10 cellular contexts compared by ENCODE assay signal in genomic region chr13:45219938-45220375, GRCh38. TPM values are rescaled to one million over a fixed set of nuclear protein-coding genes. Genes with fewer than 3 reads are reported as not detected.
A peak's percentile ranks its signal among the peaks of the same experiment; 100 is the strongest.
DNase-seq lines count a peak whose midpoint lies in the region; ATAC-seq and TF ChIP-seq lines count a peak whose summit lies in the region.
"Had no signal": no experiment of that assay in that cellular context is flagged by ENCODE, and none has a peak within 500 bp of the region (broad histone marks: within the 10 kb centered on the region; RNA-seq: fewer than 3 reads in every experiment).

No MANE protein-coding gene starts in this region.

- H3K27ac Mint-ChIP-seq in naive thymus-derived CD4-positive, alpha-beta T cell, result no peak overlapping the region

- TF ChIP-seq CTCF in choroid plexus epithelial cell (conservative IDR thresholded peaks at IDR 0.05; ENCODE audit: low read depth, low read length), result no peak

- H3K36me3 ChIP-seq in naive thymus-derived CD4-positive, alpha-beta T cell (ENCODE audit: control insufficient read depth in 2 of 3, insufficient read depth in 3 of 3, low read length in 3 of 3), result no peaks in the 10 kb centered on the region
- H3K36me3 ChIP-seq: neutrophil had no signal

- ATAC-seq in naive thymus-derived CD4-positive, alpha-beta T cell, result no peak
- no peak for ATAC-seq in HG03159 (IDR thresholded peaks at IDR 0.05; ENCODE audit: unreplicated experiment)

- H3K27me3 Mint-ChIP-seq in naive thymus-derived CD4-positive, alpha-beta T cell, result no peaks in the 10 kb centered on the region

- H3K4me3 Mint-ChIP-seq in naive thymus-derived CD4-positive, alpha-beta T cell, result no peak overlapping the region

- no peaks in the 10 kb centered on the region for H3K27me3 ChIP-seq in naive thymus-derived CD4-positive, alpha-beta T cell (ENCODE audit: control insufficient read depth in 2 of 2, insufficient read depth in 2 of 2, low read length in 2 of 2)
- H3K27me3 ChIP-seq: neutrophil had no signal

- peaks cover 5 to 33% (median 14%) of the 10 kb centered on the region in 7 donors for H3K4me1 Mint-ChIP-seq in naive thymus-derived CD4-positive, alpha-beta T cell

- DNase-seq in GM04503 (ENCODE audit: low read depth) (peak; percentile 69), NCI-H748 (lab: John Stamatoyannopoulos, UW; ENCODE audit: unreplicated experiment) (peak; percentile 73), choroid plexus epithelial cell (ENCODE audit: low read depth) (peak; percentile 58), non-pigmented ciliary epithelial cell (ENCODE audit: low read depth) (peak; percentile 30), NCI-H1105 treated with DMSO at 0.1 percent for 48 hours (lab: John Stamatoyannopoulos, UW) (no peak)
- no peak for DNase-seq in naive thymus-derived CD4-positive, alpha-beta T cell
- no peak for DNase-seq in stimulated activated CD4-positive, alpha-beta T cell treated with anti-CD3 and anti-CD28 coated beads, Interleukin-4, amount 100 ng/mL, for 24 hours
- DNase-seq: GF-D8 had no signal

- no peak overlapping the region for H3K27ac ChIP-seq in naive thymus-derived CD4-positive, alpha-beta T cell (ENCODE audit: low read depth, low read length)
- H3K27ac ChIP-seq: neutrophil had no signal

- no peaks in the 10 kb centered on the region for H3K9me3 ChIP-seq in naive thymus-derived CD4-positive, alpha-beta T cell (ENCODE audit: control insufficient read depth in 2 of 3, low read length in 3 of 3)
- H3K9me3 ChIP-seq: neutrophil had no signal

- H3K36me3 Mint-ChIP-seq in naive thymus-derived CD4-positive, alpha-beta T cell, result peaks cover 0 to 36% (median 13%) of the 10 kb centered on the region in 5 donors

- intact Hi-C loops in naive thymus-derived CD4-positive, alpha-beta T cell (cut with micrococcal nuclease), result no loop called here

- H3K9me3 Mint-ChIP-seq in naive thymus-derived CD4-positive, alpha-beta T cell, result peaks cover 0 to 5% (median 0%) of the 10 kb centered on the region in 11 donors

- H3K4me3 ChIP-seq in choroid plexus epithelial cell (ENCODE audit: low read depth, low read length), result no peak overlapping the region
- H3K4me3 ChIP-seq in naive thymus-derived CD4-positive, alpha-beta T cell (ENCODE audit: low read length), result no peak overlapping the region

- POLR2A ChIA-PET in naive thymus-derived CD4-positive, alpha-beta T cell (lab: Charles Lee), result no interaction called here

- no peaks in the 10 kb centered on the region for H3K4me1 ChIP-seq in naive thymus-derived CD4-positive, alpha-beta T cell (ENCODE audit: control insufficient read depth in 2 of 2, insufficient read depth in 2 of 2, low read length in 2 of 2)

- CTCF ChIA-PET in naive thymus-derived CD4-positive, alpha-beta T cell (lab: Charles Lee), result interaction anchor here (0.9 kb wide), 1 partner anchor 173 kb away, joined by 3 read pairs; no protein-coding TSS in a partner anchor

RNA-seq across cellular contexts. Expression of gene KCTD4, which starts 19.1 kb away (rescaled TPM):
- total RNA-seq in naive thymus-derived CD4-positive, alpha-beta T cell, result not detected
- polyA plus RNA-seq in naive thymus-derived CD4-positive, alpha-beta T cell, result not detected

Comparison
In these comparisons a context has a peak if more than half of its experiments do, and no peak if none do; other contexts are left out.
1. DNase-seq: peak in GM04503 (single experiment), NCI-H748 (single experiment), choroid plexus epithelial cell (single experiment) and non-pigmented ciliary epithelial cell (single experiment); none in naive thymus-derived CD4-positive, alpha-beta T cell (0 of 9), NCI-H1105 treated with DMSO at 0.1 percent for 48 hours (single experiment) and stimulated activated CD4-positive, alpha-beta T cell treated with anti-CD3 and anti-CD28 coated beads, Interleukin-4, amount 100 ng/mL, for 24 hours (single experiment).